Comparison of ENCODE assay signal across 23 cellular contexts in genomic region chr14:62947291-62947690, GRCh38.
A peak's percentile ranks its signal among the peaks of the same experiment; 100 is the strongest.
DNase-seq lines count a peak whose midpoint lies in the region; FAIRE-seq and TF ChIP-seq lines count a peak whose summit lies in the region.
"Had no signal": no experiment of that assay in that cellular context is flagged by ENCODE, and none has a peak within 500 bp of the region (broad histone marks: within the 10 kb centered on the region; RNA-seq: fewer than 3 reads in every experiment).

No MANE protein-coding gene starts in this region.

- no peaks in the 10 kb centered on the region for H3K36me3 Mint-ChIP-seq in MCF 10A (ENCODE audit: insufficient read depth, unreplicated experiment)
- no peaks in the 10 kb centered on the region for H3K36me3 Mint-ChIP-seq in activated CD4-positive, alpha-beta T cell treated with anti-CD3 and anti-CD28 coated beads, Interleukin-2, amount 10 ng/mL, durations not matched to agents 24 days and 14 days (ENCODE audit: low read depth)
- H3K36me3 Mint-ChIP-seq: CD4-positive, CD25-positive, alpha-beta regulatory T cell had no signal

- WGBS in mammary epithelial cell (ENCODE audit: low coverage, missing lambda C conversion rate) = 34% methylated on average over 2 of the region's 2 CpGs

- H2AFZ ChIP-seq in mammary epithelial cell (ENCODE audit: low read depth, low read length) = no peak overlapping the region
- H2AFZ ChIP-seq: GM23338 had no signal

- H3K27ac ChIP-seq in mammary epithelial cell (ENCODE audit: insufficient read depth, low read depth, low read length) = no peak overlapping the region
- H3K27ac ChIP-seq in A673 (ENCODE audit: low read depth, low read length, poor library complexity, severe bottlenecking) = no peak overlapping the region
- H3K27ac ChIP-seq: BLaER1, RWPE1 had no signal

- H3K27me3 Mint-ChIP-seq in MCF 10A (ENCODE audit: insufficient read depth, unreplicated experiment) = no peaks in the 10 kb centered on the region
- H3K27me3 Mint-ChIP-seq in activated CD4-positive, alpha-beta T cell treated with anti-CD3 and anti-CD28 coated beads, Interleukin-2, amount 10 ng/mL, durations not matched to agents 24 days and 14 days = no peaks in the 10 kb centered on the region
- H3K27me3 Mint-ChIP-seq: CD4-positive, CD25-positive, alpha-beta regulatory T cell had no signal

- no peak overlapping the region for H3K27ac Mint-ChIP-seq in MCF 10A (ENCODE audit: low read depth, unreplicated experiment)
- H3K27ac Mint-ChIP-seq in activated CD4-positive, alpha-beta T cell treated with anti-CD3 and anti-CD28 coated beads, Interleukin-2, amount 10 ng/mL, durations not matched to agents 24 days and 14 days = no peak overlapping the region
- H3K27ac Mint-ChIP-seq: CD4-positive, CD25-positive, alpha-beta regulatory T cell; GM23338; H9 had no signal

- no peaks in the 10 kb centered on the region for H3K4me1 Mint-ChIP-seq in MCF 10A (ENCODE audit: insufficient read depth, unreplicated experiment)
- H3K4me1 Mint-ChIP-seq in activated CD4-positive, alpha-beta T cell treated with anti-CD3 and anti-CD28 coated beads, Interleukin-2, amount 10 ng/mL, durations not matched to agents 24 days and 14 days = no peaks in the 10 kb centered on the region
- H3K4me1 Mint-ChIP-seq: CD4-positive, CD25-positive, alpha-beta regulatory T cell; GM23338 had no signal

- no peak for TF ChIP-seq CTCF in mammary epithelial cell (conservative IDR thresholded peaks at IDR 0.05 in 1 of 2, IDR thresholded peaks at IDR 0.05 in 1 of 2; ENCODE audit: extremely low read depth in 1 of 2, insufficient read depth in 1 of 2, low read depth in 1 of 2, low read length in 2 of 2)
- no peak for TF ChIP-seq CTCF in MCF 10A (IDR thresholded peaks at IDR 0.05; ENCODE audit: unreplicated experiment)
- TF ChIP-seq CTCF in bronchial epithelial cell (IDR thresholded peaks at IDR 0.05; ENCODE audit: insufficient read depth, low read length, severe bottlenecking) = no peak
- TF ChIP-seq CTCF in A673 (conservative IDR thresholded peaks at IDR 0.05; ENCODE audit: low read depth, low read length) = no peak

- CTCF ChIA-PET in mammary epithelial cell (lab: Charles Lee; ENCODE audit: low non-redundant PET) = no interaction called here
- CTCF ChIA-PET in MCF 10A (lab: Yijun Ruan, JAX) = interaction anchor here (0.6 kb wide), 1 partner anchor 39 kb away, joined by 3 read pairs; no protein-coding TSS in a partner anchor
- CTCF ChIA-PET in A673 (lab: Charles Lee) = no interaction called here

- H3K36me3 ChIP-seq in mammary epithelial cell (ENCODE audit: insufficient read depth, low read length) (no peaks in the 10 kb centered on the region), bronchial epithelial cell (ENCODE audit: control insufficient read depth, insufficient read depth, low read length) (no peaks in the 10 kb centered on the region), A673 (ENCODE audit: insufficient read depth, low read length, poor library complexity, severe bottlenecking) (no peaks in the 10 kb centered on the region)
- H3K36me3 ChIP-seq: BLaER1, MG63 had no signal

- H3K9ac ChIP-seq in mammary epithelial cell (ENCODE audit: insufficient read depth, low read length) = no peak overlapping the region
- H3K9ac ChIP-seq: BLaER1 had no signal

- no peaks in the 10 kb centered on the region for H3K4me1 ChIP-seq in mammary epithelial cell (ENCODE audit: insufficient read depth, low read length)
- peaks cover 15% of the 10 kb centered on the region for H3K4me1 ChIP-seq in A673 (ENCODE audit: insufficient read depth, low read length, poor library complexity, severe bottlenecking)
- H3K4me1 ChIP-seq: BLaER1 had no signal

- H3K4me3 ChIP-seq in mammary epithelial cell (replicated peaks in 1 of 3; ENCODE audit: insufficient read depth in 1 of 3, low read depth in 2 of 3, low read length in 3 of 3) = no peak overlapping the region
- H3K4me3 ChIP-seq in bronchial epithelial cell (ENCODE audit: low read depth, low read length) = no peak overlapping the region
- no peak overlapping the region for H3K4me3 ChIP-seq in A673 (ENCODE audit: low read depth, low read length, poor library complexity, severe bottlenecking)
- H3K4me3 ChIP-seq: BLaER1, GM23338, K562, MG63 had no signal

- H3K27me3 ChIP-seq in mammary epithelial cell (ENCODE audit: insufficient read depth, low read length) (no peaks in the 10 kb centered on the region), bronchial epithelial cell (ENCODE audit: control insufficient read depth, insufficient read depth, low read length) (no peaks in the 10 kb centered on the region), A673 (replicated peaks; ENCODE audit: insufficient read depth, low read depth, low read length, poor library complexity) (no peaks in the 10 kb centered on the region)
- H3K27me3 ChIP-seq: BLaER1, MG63 had no signal

- H3K4me3 Mint-ChIP-seq in MCF 10A (ENCODE audit: unreplicated experiment) = no peak overlapping the region
- no peak overlapping the region for H3K4me3 Mint-ChIP-seq in activated CD4-positive, alpha-beta T cell treated with anti-CD3 and anti-CD28 coated beads, Interleukin-2, amount 10 ng/mL, durations not matched to agents 24 days and 14 days
- H3K4me3 Mint-ChIP-seq: CD4-positive, CD25-positive, alpha-beta regulatory T cell; GM23338; H9 had no signal

- in situ Hi-C loops in mammary epithelial cell (cut with MboI; ENCODE audit: low sequenced_read_pairs in 2 of 2) = no loop called here

- H4K20me1 ChIP-seq in mammary epithelial cell (ENCODE audit: insufficient read depth, low read length) = no peaks in the 10 kb centered on the region
- H4K20me1 ChIP-seq: BLaER1 had no signal

- H3K4me2 ChIP-seq in mammary epithelial cell (ENCODE audit: insufficient read depth, low read depth, low read length) = no peak overlapping the region
- H3K4me2 ChIP-seq: BLaER1, GM23338 had no signal

- no peaks in the 10 kb centered on the region for H3K9me3 ChIP-seq in mammary epithelial cell (replicated peaks; ENCODE audit: insufficient read depth, low read length)
- H3K9me3 ChIP-seq in A673 (ENCODE audit: low read depth, low read length, poor library complexity, severe bottlenecking) = no peaks in the 10 kb centered on the region
- H3K9me3 ChIP-seq: BLaER1, MG63 had no signal

- H3K9me3 Mint-ChIP-seq in MCF 10A (ENCODE audit: unreplicated experiment) = no peaks in the 10 kb centered on the region
- no peaks in the 10 kb centered on the region for H3K9me3 Mint-ChIP-seq in activated CD4-positive, alpha-beta T cell treated with anti-CD3 and anti-CD28 coated beads, Interleukin-2, amount 10 ng/mL, durations not matched to agents 24 days and 14 days
- H3K9me3 Mint-ChIP-seq: GM23338, H9 had no signal

- no peaks in the 10 kb centered on the region for H3K79me2 ChIP-seq in mammary epithelial cell (ENCODE audit: insufficient read depth, low read length)

- intact Hi-C loops in mammary epithelial cell (cut with micrococcal nuclease) (no loop called here), MCF 10A (cut with micrococcal nuclease) (no loop called here), A673 (cut with micrococcal nuclease; ENCODE audit: unreplicated experiment) (no loop called here)
- intact Hi-C loops in activated CD4-positive, alpha-beta T cell treated with anti-CD3 and anti-CD28 coated beads, Interleukin-2, amount 10 ng/mL, durations not matched to agents 24 days and 14 days (cut with micrococcal nuclease) = no loop called here

- BruUV-seq in mammary epithelial cell (replicated peaks; lab: Mats Ljungman, UMichigan) (no TSS peak), MCF 10A (replicated peaks; lab: Mats Ljungman, UMichigan) (no TSS peak), A673 (replicated peaks; lab: Mats Ljungman, UMichigan) (no TSS peak)

- POLR2A ChIA-PET in MCF 10A (lab: Yijun Ruan, JAX) (interaction anchor here (0.6 kb wide), 1 partner anchor 88 kb away, joined by 3 read pairs; no protein-coding TSS in a partner anchor), A673 (lab: Charles Lee; ENCODE audit: low non-redundant PET) (no interaction called here)

- no peak for FAIRE-seq in bronchial epithelial cell (lab: Jason Lieb, UNC)
- FAIRE-seq: D721Med, G401.6, K562 had no signal

- DNase-seq in mammary epithelial cell = peak; percentile 42
- DNase-seq in MCF 10A (ENCODE audit: unreplicated experiment) = no peak
- DNase-seq in NCI-H2171 treated with DMSO at 0.1 percent for 48 hours (lab: John Stamatoyannopoulos, UW) = peak; percentile 90
- peak; percentile 57 for DNase-seq in bronchial epithelial cell (ENCODE audit: low read depth)
- DNase-seq in superior temporal gyrus (ENCODE audit: extremely low spot score) = no peak
- DNase-seq in A673 (ENCODE audit: low spot score) = no peak
- DNase-seq in activated CD4-positive, alpha-beta T cell treated with anti-CD3 and anti-CD28 coated beads, Interleukin-2, amount 10 ng/mL, durations not matched to agents 24 days and 14 days = no peak
- DNase-seq: CD4-positive, CD25-positive, alpha-beta regulatory T cell; H9; MG63; NCI-H1694; NCI-H2081 treated with DMSO at 0.1 percent for 48 hours; NCI-H446; NCI-H524 treated with DMSO at 0.1 percent for 48 hours; NCI-H774; SHP77 treated with DMSO at 0.1 percent for 48 hours; T-helper 1 cell had no signal

- dilution Hi-C loops in mammary epithelial cell (cut with HindIII; ENCODE audit: low sequenced_read_pairs) = no loop called here

Comparison
In these comparisons a context has a peak if more than half of its experiments do, and no peak if none do; other contexts are left out.
1. DNase-seq: peak in mammary epithelial cell (single experiment), NCI-H2171 treated with DMSO at 0.1 percent for 48 hours (single experiment) and bronchial epithelial cell (single experiment); none in MCF 10A (single experiment), superior temporal gyrus (single experiment), A673 (single experiment) and activated CD4-positive, alpha-beta T cell treated with anti-CD3 and anti-CD28 coated beads, Interleukin-2, amount 10 ng/mL, durations not matched to agents 24 days and 14 days (single experiment).